ENCODE assay signal across 2 cellular contexts in the genomic region with DNA sequence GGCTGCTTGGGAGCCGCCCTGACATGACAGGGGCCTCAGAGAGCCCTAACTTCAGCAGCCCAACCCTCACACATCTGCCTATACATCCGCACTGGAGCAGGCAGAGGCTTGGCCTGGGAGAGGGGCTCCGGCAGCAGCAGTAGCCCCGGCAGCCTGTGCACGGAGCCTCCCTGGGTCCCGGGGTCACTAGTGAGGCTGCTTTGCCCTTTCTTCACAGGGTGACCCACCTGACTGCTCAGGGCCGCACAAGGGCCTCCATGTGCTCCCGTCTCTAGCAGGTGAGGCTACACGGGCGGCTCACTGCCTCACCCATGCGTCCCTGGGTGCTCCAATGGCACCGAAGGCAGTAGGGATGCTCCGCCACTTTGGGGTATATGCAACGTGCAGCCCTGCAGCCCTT.
TF ChIP-seq lines count a peak whose summit lies in the region.

No MANE protein-coding gene starts in this region.

TF ChIP-seq in WTC11, 78 proteins besides CTCF, POLR2A, EP300 and RAD21:
- 0 out of 2 replicates have a peak, but pooled peaks have one; percentile 22 for TF ChIP-seq ZNF121 (CRISPR knock-in tag; IDR thresholded peaks at IDR 0.05)
- TF ChIP-seq, protein P1, sequence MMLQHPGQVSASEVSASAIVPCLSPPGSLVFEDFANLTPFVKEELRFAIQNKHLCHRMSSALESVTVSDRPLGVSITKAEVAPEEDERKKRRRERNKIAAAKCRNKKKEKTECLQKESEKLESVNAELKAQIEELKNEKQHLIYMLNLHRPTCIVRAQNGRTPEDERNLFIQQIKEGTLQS (CRISPR knock-in tag; conservative IDR thresholded peaks at IDR 0.05) = no peak
- TF ChIP-seq, protein P2, sequence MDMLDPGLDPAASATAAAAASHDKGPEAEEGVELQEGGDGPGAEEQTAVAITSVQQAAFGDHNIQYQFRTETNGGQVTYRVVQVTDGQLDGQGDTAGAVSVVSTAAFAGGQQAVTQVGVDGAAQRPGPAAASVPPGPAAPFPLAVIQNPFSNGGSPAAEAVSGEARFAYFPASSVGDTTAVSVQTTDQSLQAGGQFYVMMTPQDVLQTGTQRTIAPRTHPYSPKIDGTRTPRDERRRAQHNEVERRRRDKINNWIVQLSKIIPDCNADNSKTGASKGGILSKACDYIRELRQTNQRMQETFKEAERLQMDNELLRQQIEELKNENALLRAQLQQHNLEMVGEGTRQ (CRISPR knock-in tag; IDR thresholded peaks at IDR 0.05) = no peak

TF ChIP-seq in HepG2, 621 proteins besides CTCF, POLR2A, EP300 and RAD21:
- TF ChIP-seq ZSCAN21 (CRISPR knock-in tag; IDR thresholded peaks at IDR 0.05; ENCODE audit: borderline replicate concordance) (0 out of 2 replicates have a peak, but pooled peaks have one; percentile 13), SP1 (IDR thresholded peaks at IDR 0.05) (no peak), SP1 (CRISPR knock-in tag; IDR thresholded peaks at IDR 0.05) (no peak), EZH2 (conservative IDR thresholded peaks at IDR 0.05; ENCODE audit: low read depth, low read length) (0 out of 2 replicates have a peak, but pooled peaks have one; percentile 43)
TF ChIP-seq in HepG2: peak in this region for 2.
